Comparison of ENCODE assay signal across 8 cellular contexts in genomic region chr11:4607782-4608666, GRCh38. TPM values are rescaled to one million over a fixed set of nuclear protein-coding genes. Genes with fewer than 3 reads are reported as not detected.
DNase-seq lines count a peak whose midpoint lies in the region; ATAC-seq lines count a peak whose summit lies in the region.

Gene TRIM68, minus strand, starts transcription at chr11:4608231. Its CDS starts 2,727 bp downstream, at chr11:4605504.

- peak within 1 kb of the TSS; percentile 79 for H3K9ac ChIP-seq in endocrine pancreas (ENCODE audit: control insufficient read depth, insufficient read depth, low read length)

- H3K27me3 ChIP-seq in CD4-positive, CD25-positive, alpha-beta regulatory T cell (ENCODE audit: control insufficient read depth, insufficient read depth, low read length) = no peaks in the 10 kb centered on the region
- no peaks in the 10 kb centered on the region for H3K27me3 ChIP-seq in endocrine pancreas (ENCODE audit: control insufficient read depth, insufficient read depth, low read length)

- H3K4me1 Mint-ChIP-seq in CD4-positive, CD25-positive, alpha-beta regulatory T cell = peaks cover 31 to 63% (median 43%) of the 10 kb centered on the region in 4 donors

- H3K9me3 ChIP-seq in CD4-positive, CD25-positive, alpha-beta regulatory T cell (ENCODE audit: control insufficient read depth in 2 of 2, low read length in 2 of 2) = no peaks in the 10 kb centered on the region
- H3K9me3 ChIP-seq in endocrine pancreas (ENCODE audit: control insufficient read depth, low read length) = no peaks in the 10 kb centered on the region

- peaks cover 31% of the 10 kb centered on the region for H3K4me1 ChIP-seq in CD4-positive, CD25-positive, alpha-beta regulatory T cell (ENCODE audit: control insufficient read depth, insufficient read depth, low read length, poor library complexity, severe bottlenecking)
- H3K4me1 ChIP-seq in endocrine pancreas (ENCODE audit: control insufficient read depth, insufficient read depth, low read length) = peaks cover 7% of the 10 kb centered on the region

- H3K27ac ChIP-seq in CD4-positive, CD25-positive, alpha-beta regulatory T cell (ENCODE audit: insufficient read depth, low read length, poor library complexity, severe bottlenecking) = peak within 1 kb of the TSS; percentile 80

- peaks cover 14% of the 10 kb centered on the region for H3K36me3 ChIP-seq in CD4-positive, CD25-positive, alpha-beta regulatory T cell (ENCODE audit: control insufficient read depth, insufficient read depth, low read length)
- no peaks in the 10 kb centered on the region for H3K36me3 ChIP-seq in endocrine pancreas (ENCODE audit: control insufficient read depth, insufficient read depth, low read length)

- peak; percentile 100 for ATAC-seq in CD4-positive, CD25-positive, alpha-beta regulatory T cell (ENCODE audit: low read depth in 2 of 2)
- ATAC-seq in GM19452 (IDR thresholded peaks at IDR 0.05; ENCODE audit: unreplicated experiment) = peak; percentile 100

- H3K4me3 ChIP-seq in CD4-positive, CD25-positive, alpha-beta regulatory T cell (ENCODE audit: low read depth, low read length) = peak within 1 kb of the TSS; percentile 94
- H3K4me3 ChIP-seq in endocrine pancreas (ENCODE audit: control insufficient read depth, insufficient read depth, low read length) = peak within 1 kb of the TSS; percentile 98

- peak; percentile 90 to 97 (median 94) for DNase-seq in CD4-positive, CD25-positive, alpha-beta regulatory T cell
- DNase-seq in HK-2 (ENCODE audit: unreplicated experiment) (peak; percentile 92), NOMO-1 (lab: John Stamatoyannopoulos, UW; ENCODE audit: unreplicated experiment in 2 of 2) (peak; percentile 89 to 94), mesenteric fat pad (ENCODE audit: low spot score) (peak; percentile 98)
- peak; percentile 77 for DNase-seq in activated CD8-positive, alpha-beta memory T cell treated with anti-CD3 and anti-CD28 coated beads, Interleukin-2, amount 50 U/mL, for 1 hour (ENCODE audit: extremely low read depth)
- DNase-seq in stimulated activated CD8-positive, alpha-beta memory T cell treated with anti-CD3 and anti-CD28 coated beads, Interleukin-15, amount 100 ng/mL, for 24 hours (ENCODE audit: low read depth) = peak; percentile 78

- H3K9me3 Mint-ChIP-seq in CD4-positive, CD25-positive, alpha-beta regulatory T cell = no peaks in the 10 kb centered on the region

- peak within 1 kb of the TSS; percentile 94 to 97 (median 95) for H3K27ac Mint-ChIP-seq in CD4-positive, CD25-positive, alpha-beta regulatory T cell

- no peaks in the 10 kb centered on the region for H3K27me3 Mint-ChIP-seq in CD4-positive, CD25-positive, alpha-beta regulatory T cell

- H3K36me3 Mint-ChIP-seq in CD4-positive, CD25-positive, alpha-beta regulatory T cell = peaks cover 18% of the 10 kb centered on the region

- peak within 1 kb of the TSS; percentile 84 to 97 (median 96) for H3K4me3 Mint-ChIP-seq in CD4-positive, CD25-positive, alpha-beta regulatory T cell

RNA-seq across cellular contexts. Expression of gene TRIM68, which starts in this region (rescaled TPM):
- 10.1 TPM for total RNA-seq in CD4-positive, CD25-positive, alpha-beta regulatory T cell
- polyA plus RNA-seq in CD4-positive, CD25-positive, alpha-beta regulatory T cell = 10 to 100 TPM; 17.0 to 22.3 (median 18.4) TPM
- total RNA-seq in mesenteric fat pad = 4.2 TPM

Comparison
In these comparisons a context has a peak if more than half of its experiments do, and no peak if none do; other contexts are left out.
1. Peak in every context shown above with its lines: DNase-seq, ATAC-seq, H3K4me3 ChIP-seq and H3K27ac ChIP-seq.